In the genomic region with DNA sequence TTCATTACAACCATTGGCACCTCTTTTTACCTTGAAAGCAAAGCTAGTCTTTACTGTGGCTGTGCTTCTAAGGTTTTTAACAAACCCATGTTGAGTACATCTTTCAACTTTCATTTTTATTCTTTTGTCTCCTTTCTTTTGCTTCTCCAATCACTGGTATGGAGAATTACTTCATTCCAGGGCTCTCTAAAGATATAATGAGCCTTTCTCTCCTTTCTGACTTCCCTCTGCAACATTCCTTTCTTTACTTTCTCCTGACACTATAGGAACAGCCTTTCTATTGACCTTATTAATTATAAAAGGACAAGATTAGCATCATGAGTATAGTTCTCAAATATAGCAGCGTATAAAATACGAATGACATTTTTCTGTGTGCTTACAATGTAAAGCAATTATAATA, we compare ENCODE assay signal across 9 cellular contexts.
"Had no signal": no experiment of that assay in that cellular context is flagged by ENCODE, and none has a peak within 500 bp of the region (broad histone marks: within the 10 kb centered on the region; RNA-seq: fewer than 3 reads in every experiment).

No MANE protein-coding gene starts in this region.

- H3K4me2 ChIP-seq: hepatocyte had no signal

- DNase-seq: activated B cell treated with CpG ODN at 0.5 μM for 24 hours; activated CD4-positive, alpha-beta T cell treated with anti-CD3 and anti-CD28 coated beads, Interleukin-2, amount 10 ng/mL, durations not matched to agents 7 days and 5 days; activated CD8-positive, alpha-beta memory T cell treated with anti-CD3 and anti-CD28 coated beads for 24 hours; pancreas; T-helper 17 cell had no signal

- H3K4me3 Mint-ChIP-seq: activated B cell treated with CpG ODN at 0.5 μM for 24 hours; activated CD4-positive, alpha-beta T cell treated with anti-CD3 and anti-CD28 coated beads, Interleukin-2, amount 10 ng/mL, durations not matched to agents 7 days and 5 days; activated T-helper 1 cell treated with anti-CD3 and anti-CD28 coated beads, Interleukin-12 subunit alpha, Interleukin-12 subunit beta, Interleukin-2, Interleukin-4 antibody, amounts not matched to agents 30 ng/mL and 10 ng/mL and 1 ng/mL, durations not matched to agents 14 hours and 24 hours and 36 hours; T-helper 17 cell had no signal

- H3K4me1 ChIP-seq: pancreas had no signal

- H3K27ac ChIP-seq: esophagus muscularis mucosa, hepatocyte, pancreas had no signal

- H3K9me3 Mint-ChIP-seq: activated B cell treated with CpG ODN at 0.5 μM for 24 hours had no signal

- H3K9me3 ChIP-seq: esophagus muscularis mucosa, pancreas had no signal

- H3K4me3 ChIP-seq: esophagus muscularis mucosa, hepatocyte, pancreas had no signal

- H3K79me2 ChIP-seq: hepatocyte had no signal

- H2AFZ ChIP-seq: hepatocyte had no signal

- ATAC-seq: pancreas, sciatic nerve, T-helper 17 cell had no signal

- H3K27ac Mint-ChIP-seq: activated B cell treated with CpG ODN at 0.5 μM for 24 hours; activated CD4-positive, alpha-beta T cell treated with anti-CD3 and anti-CD28 coated beads, Interleukin-2, amount 10 ng/mL, durations not matched to agents 7 days and 5 days; activated T-helper 1 cell treated with anti-CD3 and anti-CD28 coated beads, Interleukin-12 subunit alpha, Interleukin-12 subunit beta, Interleukin-2, Interleukin-4 antibody, amounts not matched to agents 30 ng/mL and 10 ng/mL and 1 ng/mL, durations not matched to agents 14 hours and 24 hours and 36 hours; T-helper 17 cell had no signal

- H3K27me3 Mint-ChIP-seq: T-helper 17 cell had no signal

- H3K27me3 ChIP-seq: esophagus muscularis mucosa, hepatocyte, pancreas had no signal

- H3K36me3 ChIP-seq: esophagus muscularis mucosa, pancreas had no signal
